Comparison of ENCODE assay signal across 19 cellular contexts in the genomic region with DNA sequence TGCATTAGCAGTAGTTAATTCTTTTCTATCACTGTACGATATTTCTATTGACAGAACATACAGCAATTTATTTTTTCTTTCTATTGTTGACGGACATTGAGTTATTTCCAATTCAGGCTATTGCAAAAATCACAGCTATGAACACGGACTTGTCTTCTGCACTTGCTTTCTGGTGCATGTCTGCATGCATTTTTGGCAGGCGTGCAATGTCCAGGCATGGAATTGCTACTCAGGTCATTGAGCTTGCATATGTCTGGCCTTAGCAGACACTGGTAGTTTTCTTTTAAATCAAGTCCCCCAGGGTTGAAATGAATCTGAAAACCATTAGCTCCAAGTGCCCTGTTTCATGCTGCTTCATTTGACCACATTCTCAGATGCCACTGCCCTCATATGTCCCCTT.
DNase-seq lines count a peak whose midpoint lies in the region; ATAC-seq, FAIRE-seq and TF ChIP-seq lines count a peak whose summit lies in the region.
"Had no signal": no experiment of that assay in that cellular context is flagged by ENCODE, and none has a peak within 500 bp of the region (broad histone marks: within the 10 kb centered on the region; RNA-seq: fewer than 3 reads in every experiment).

No MANE protein-coding gene starts in this region.

- TF ChIP-seq EP300 in transverse colon (IDR thresholded peaks at IDR 0.05; ENCODE audit: low read depth): no peak

- H3K4me1 Mint-ChIP-seq in chondrocyte (ENCODE audit: low read depth) (peaks cover 86% of the 10 kb centered on the region), nephron progenitor cell (peaks cover 69% of the 10 kb centered on the region)

- DNase-seq in left ventricle myocardium inferior (no peak), Right ventricle myocardium inferior (ENCODE audit: missing footprints) (no peak), chondrocyte (ENCODE audit: low spot score) (no peak), nephron progenitor cell (no peak), transverse colon (no peak), RCC 7860 (ENCODE audit: low spot score) (no peak)
- DNase-seq in stimulated activated CD4-positive, alpha-beta T cell treated with anti-CD3 and anti-CD28 coated beads, Interleukin-2, amount 100 ng/mL, for 24 hours: no peak
- DNase-seq: activated CD4-positive, alpha-beta T cell treated with anti-CD3 and anti-CD28 coated beads, Interleukin-2, amount 10 ng/mL, durations not matched to agents 24 days and 14 days; activated T-cell treated with anti-CD3 and anti-CD28 coated beads for 4 hours; endodermal cell; GF-D8; NK-92 treated with Interleukin-12 subunit alpha and Interleukin-12 subunit beta, amount 100 ng/mL, for 24 hours had no signal

- H3K27me3 Mint-ChIP-seq in chondrocyte (ENCODE audit: low read depth): no peaks in the 10 kb centered on the region
- H3K27me3 Mint-ChIP-seq in nephron progenitor cell (ENCODE audit: low read depth, poor library complexity): no peaks in the 10 kb centered on the region
- H3K27me3 Mint-ChIP-seq: activated CD4-positive, alpha-beta T cell treated with anti-CD3 and anti-CD28 coated beads, Interleukin-2, amount 10 ng/mL, durations not matched to agents 24 days and 14 days; activated naive CD4-positive, alpha-beta T cell treated with anti-CD3 and anti-CD28 coated beads, Interleukin-2, amount 50 U/mL, for 24 hours had no signal

- no peaks in the 10 kb centered on the region for H3K27me3 ChIP-seq in left ventricle myocardium inferior (ENCODE audit: low read depth)
- H3K27me3 ChIP-seq in transverse colon: no peaks in the 10 kb centered on the region
- H3K27me3 ChIP-seq: SJSA1 had no signal

- H3K27ac ChIP-seq in left ventricle myocardium inferior (replicated peaks) (peak overlapping the region; percentile 74), transverse colon (peak overlapping the region; percentile 59 to 87 (median 76))
- H3K27ac ChIP-seq: KMS-11 had no signal

- FAIRE-seq in RCC 7860 (lab: Jason Lieb, UNC): no peak
- FAIRE-seq: D721Med, urothelium cell line had no signal

- ATAC-seq in Right ventricle myocardium inferior (no peak), GM21515 (IDR thresholded peaks at IDR 0.05; ENCODE audit: unreplicated experiment) (no peak)

- H3K4me1 ChIP-seq in left ventricle myocardium inferior (peaks cover 91% of the 10 kb centered on the region), transverse colon (peaks cover 5 to 50% (median 26%) of the 10 kb centered on the region in 4 donors)

- H3K4me3 Mint-ChIP-seq in chondrocyte (ENCODE audit: unreplicated experiment): peak overlapping the region; percentile 20
- H3K4me3 Mint-ChIP-seq in nephron progenitor cell: no peak overlapping the region
- H3K4me3 Mint-ChIP-seq: activated CD4-positive, alpha-beta T cell treated with anti-CD3 and anti-CD28 coated beads, Interleukin-2, amount 10 ng/mL, durations not matched to agents 24 days and 14 days; activated naive CD4-positive, alpha-beta T cell treated with anti-CD3 and anti-CD28 coated beads, Interleukin-2, amount 50 U/mL, for 24 hours; endodermal cell had no signal

- TF ChIP-seq POLR2A in transverse colon (IDR thresholded peaks at IDR 0.05): no peak

- peak overlapping the region; percentile 10 for H3K4me3 ChIP-seq in left ventricle myocardium inferior
- no peak overlapping the region for H3K4me3 ChIP-seq in transverse colon
- H3K4me3 ChIP-seq: SJSA1, skin epidermis had no signal

- H3K9me3 ChIP-seq in left ventricle myocardium inferior (replicated peaks) (no peaks in the 10 kb centered on the region), transverse colon (no peaks in the 10 kb centered on the region)
- H3K9me3 ChIP-seq: SJSA1 had no signal

- H3K36me3 Mint-ChIP-seq in chondrocyte (ENCODE audit: low read depth) (peaks cover 9% of the 10 kb centered on the region), nephron progenitor cell (ENCODE audit: low read depth) (peaks cover 45% of the 10 kb centered on the region)

- intact Hi-C loops in left ventricle myocardium inferior (cut with micrococcal nuclease) (no loop called here), Right ventricle myocardium inferior (cut with DNase I) (no loop called here), transverse colon (cut with DNase I; ENCODE audit: low total_unique reads) (no loop called here)

- 66 to 71% methylated on average over 4 of the region's 4 CpGs for WGBS in transverse colon (ENCODE audit: low coverage in 1 of 2), 2 donors

- H3K27ac Mint-ChIP-seq in chondrocyte (ENCODE audit: unreplicated experiment) (peak overlapping the region; percentile 96), nephron progenitor cell (peak overlapping the region; percentile 89)
- H3K27ac Mint-ChIP-seq: activated CD4-positive, alpha-beta T cell treated with anti-CD3 and anti-CD28 coated beads, Interleukin-2, amount 10 ng/mL, durations not matched to agents 24 days and 14 days had no signal

- in situ Hi-C loops in transverse colon (cut with MboI; ENCODE audit: low pct_ligation_motif_present in 1 of 4, low pct_unique_long_range_greater_than_20kb in 1 of 4, low sequenced_read_pairs in 3 of 4): no loop called here

- H3K36me3 ChIP-seq in left ventricle myocardium inferior: no peaks in the 10 kb centered on the region
- no peaks in the 10 kb centered on the region for H3K36me3 ChIP-seq in transverse colon
- H3K36me3 ChIP-seq: SJSA1 had no signal

- no peaks in the 10 kb centered on the region for H3K9me3 Mint-ChIP-seq in chondrocyte (ENCODE audit: low read depth)
- H3K9me3 Mint-ChIP-seq in nephron progenitor cell: peaks cover 15% of the 10 kb centered on the region
- H3K9me3 Mint-ChIP-seq: activated naive CD4-positive, alpha-beta T cell treated with anti-CD3 and anti-CD28 coated beads, Interleukin-2, amount 50 U/mL, for 24 hours had no signal

- no peak for TF ChIP-seq CTCF in left ventricle myocardium inferior (IDR thresholded peaks at IDR 0.05; ENCODE audit: borderline replicate concordance)
- TF ChIP-seq CTCF in chondrocyte (IDR thresholded peaks at IDR 0.05): no peak
- TF ChIP-seq CTCF in nephron progenitor cell (IDR thresholded peaks at IDR 0.05): no peak
- TF ChIP-seq CTCF in transverse colon (IDR thresholded peaks at IDR 0.05): no peak
